ENCODE assay signal across 1 cellular context in genomic region chr15:101723874-101724674, GRCh38.
A peak's percentile ranks its signal among the peaks of the same experiment; 100 is the strongest.
TF ChIP-seq lines count a peak whose summit lies in the region.

TARS3 (minus strand) TSS chr15:101724473; CDS start chr15:101724387, 86 bp downstream.

TF ChIP-seq in HCT116, 20 proteins besides CTCF, POLR2A, EP300 and RAD21 (continued from another document):
- TF ChIP-seq REST (IDR thresholded peaks at IDR 0.05; ENCODE audit: low read depth): no peak
- peak; percentile 82 for TF ChIP-seq EGR1 (IDR thresholded peaks at IDR 0.05; ENCODE audit: low read depth)
- TF ChIP-seq ELF1 (IDR thresholded peaks at IDR 0.05; ENCODE audit: borderline replicate concordance, low read depth): no peak
- TF ChIP-seq MAX (IDR thresholded peaks at IDR 0.05): peak; percentile 80
- TF ChIP-seq SP1 (IDR thresholded peaks at IDR 0.05; ENCODE audit: low read depth): peak; percentile 44
- no peak for TF ChIP-seq ATF3 (IDR thresholded peaks at IDR 0.05)
- TF ChIP-seq CBX3 (IDR thresholded peaks at IDR 0.05; ENCODE audit: low read depth): peak; percentile 64
- TF ChIP-seq SIN3A (IDR thresholded peaks at IDR 0.05; ENCODE audit: low read depth): peak; percentile 82
- TF ChIP-seq EZH2phosphoT487 (IDR thresholded peaks at IDR 0.05; ENCODE audit: borderline replicate concordance): no peak
- no peak for TF ChIP-seq EZH2 (IDR thresholded peaks at IDR 0.05)
- TF ChIP-seq JUND (IDR thresholded peaks at IDR 0.05): no peak
- TF ChIP-seq CEBPB (IDR thresholded peaks at IDR 0.05; ENCODE audit: low read depth): no peak
- no peak for TF ChIP-seq FOSL1 (IDR thresholded peaks at IDR 0.05; ENCODE audit: low read depth)
- peak; percentile 94 for TF ChIP-seq POLR2AphosphoS5 (IDR thresholded peaks at IDR 0.05; ENCODE audit: low read depth, low read length)
- TF ChIP-seq TCF7L2 (IDR thresholded peaks at IDR 0.05; ENCODE audit: borderline replicate concordance, extremely low read depth, insufficient read depth, insufficient read length): peak; percentile 31
- no peak for TF ChIP-seq ZNF274 (IDR thresholded peaks at IDR 0.05; ENCODE audit: low read depth, low read length)
- TF ChIP-seq ZFX (IDR thresholded peaks at IDR 0.05): peak; percentile 93
- peak; percentile 73 for TF ChIP-seq YY1 (IDR thresholded peaks at IDR 0.05; ENCODE audit: extremely low read depth, insufficient replicate concordance, low read depth, low read length)
TF ChIP-seq in HCT116: peak in this region for 9.
